ENCODE assay signal across 1 cellular context in genomic region chr12:106358410-106359241, GRCh38.
TF ChIP-seq lines count a peak whose summit lies in the region.

No MANE protein-coding gene starts in this region.

TF ChIP-seq in K562, 482 proteins besides CTCF, POLR2A, EP300 and RAD21 (continued from another document):
- TF ChIP-seq STAT6 (CRISPR knock-in tag; IDR thresholded peaks at IDR 0.05) (no peak), BACH1 (tag; IDR thresholded peaks at IDR 0.05) (0 out of 2 replicates have a peak, but pooled peaks have one; percentile 59), SMARCE1 (IDR thresholded peaks at IDR 0.05) (peak; percentile 95), MYC (IDR thresholded peaks at IDR 0.05; ENCODE audit: low read depth, low read length) (peak; percentile 13; the same call in 1 of the 2 replicates), MYC (CRISPR knock-in tag; IDR thresholded peaks at IDR 0.05; ENCODE audit: borderline replicate concordance, low read depth) (no peak), ZKSCAN8 (CRISPR knock-in tag; IDR thresholded peaks at IDR 0.05) (peak; percentile 61; the same call in 1 of the 2 replicates), ZEB2 (IDR thresholded peaks at IDR 0.05) (peak; percentile 48; the same call in 1 of the 2 replicates), C11orf30 (IDR thresholded peaks at IDR 0.05; ENCODE audit: low read depth) (0 out of 2 replicates have a peak, but pooled peaks have one; percentile 4), ZBTB34 (CRISPR knock-in tag; IDR thresholded peaks at IDR 0.05) (no peak), GTF3C2 (IDR thresholded peaks at IDR 0.05; ENCODE audit: borderline replicate concordance, extremely low read depth, insufficient read length) (no peak), STAT5A (IDR thresholded peaks at IDR 0.05; ENCODE audit: borderline replicate concordance, low read length) (peak; percentile 81), CREB1 (IDR thresholded peaks at IDR 0.05) (peak; percentile 72), CREB1 (CRISPR knock-in tag; IDR thresholded peaks at IDR 0.05) (peak; percentile 61; the same call in 1 of the 2 replicates), ZNF41 (CRISPR knock-in tag; conservative IDR thresholded peaks at IDR 0.05) (0 out of 2 replicates have a peak, but pooled peaks have one; percentile 6), HDAC2 (IDR thresholded peaks at IDR 0.05) (peak; percentile 86), ZNF584 (CRISPR knock-in tag; IDR thresholded peaks at IDR 0.05; ENCODE audit: low read depth) (peak; percentile 37; the same call in 1 of the 2 replicates), AFF4 (CRISPR knock-in tag; IDR thresholded peaks at IDR 0.05) (0 out of 2 replicates have a peak, but pooled peaks have one; percentile 15), SMAD1 (IDR thresholded peaks at IDR 0.05; ENCODE audit: low read depth, low read length, partially characterized antibody) (no peak), CEBPG (CRISPR knock-in tag; IDR thresholded peaks at IDR 0.05) (peak; percentile 43; the same call in 1 of the 2 replicates), CEBPG (tag; conservative IDR thresholded peaks at IDR 0.05 in 1 of 2, IDR thresholded peaks at IDR 0.05 in 1 of 2) (peak; percentile 70 to 83), ARID2 (IDR thresholded peaks at IDR 0.05) (0 out of 2 replicates have a peak, but pooled peaks have one; percentile 8)
TF ChIP-seq in K562: peak in this region for 110.
